ENCODE assay signal across 8 cellular contexts in the genomic region with DNA sequence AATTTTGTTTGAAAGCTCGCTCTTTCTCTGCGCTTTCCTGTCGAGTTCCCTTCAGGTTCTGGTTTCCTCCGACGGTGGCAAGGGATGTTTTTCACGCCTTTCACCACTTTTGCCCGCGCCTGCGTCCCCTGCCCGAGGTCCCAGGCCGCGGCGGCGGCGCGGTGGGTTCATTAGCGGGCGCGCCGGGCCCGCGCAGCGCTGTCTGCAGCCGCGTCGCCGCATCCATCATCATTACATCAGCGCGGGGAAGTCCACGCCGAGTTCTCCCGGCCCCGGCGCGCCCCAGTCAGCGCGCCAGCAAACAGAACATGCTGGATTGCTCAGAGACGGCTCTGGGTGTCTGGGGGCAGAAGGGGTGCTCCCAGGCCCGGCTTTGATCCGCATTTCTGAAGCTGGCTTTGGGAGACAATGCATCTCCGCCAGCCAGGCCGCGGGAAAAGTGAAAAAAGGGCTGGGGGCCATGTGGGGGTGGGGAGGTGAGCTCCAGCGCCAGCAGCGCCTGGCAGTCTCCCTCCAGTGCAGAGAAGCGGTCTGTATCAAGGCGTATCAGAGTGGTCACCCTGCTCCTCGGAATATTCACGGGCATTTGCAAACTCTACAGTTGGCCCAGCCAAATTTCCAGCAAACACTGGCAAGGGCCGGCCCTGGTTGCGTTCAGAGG. TPM values are rescaled to one million over a fixed set of nuclear protein-coding genes. Genes with fewer than 3 reads are reported as not detected.
DNase-seq lines count a peak whose midpoint lies in the region; ATAC-seq and TF ChIP-seq lines count a peak whose summit lies in the region.

No MANE protein-coding gene starts in this region.

- no peaks in the 10 kb centered on the region for H3K36me3 Mint-ChIP-seq in activated T-cell treated with anti-CD3 and anti-CD28 coated beads, Interleukin-2, amount 50 U/mL, for 4 hours (ENCODE audit: insufficient read depth)
- H3K36me3 Mint-ChIP-seq in CD14-positive monocyte = no peaks in the 10 kb centered on the region

- H3K4me3 Mint-ChIP-seq in activated T-cell treated with anti-CD3 and anti-CD28 coated beads, Interleukin-2, amount 50 U/mL, for 4 hours = no peak overlapping the region
- H3K4me3 Mint-ChIP-seq in CD14-positive monocyte = peak overlapping the region in 1 of 2 donors; percentile 73

- H3K27ac ChIP-seq in transverse colon = peak overlapping the region in 2 of 4 donors; percentile 15 to 40

- no peak for TF ChIP-seq EP300 in transverse colon (IDR thresholded peaks at IDR 0.05; ENCODE audit: low read depth)

- no peak for DNase-seq in activated T-cell treated with anti-CD3 and anti-CD28 coated beads, Interleukin-2, amount 50 U/mL, for 4 hours
- DNase-seq in activated T-cell treated with anti-CD3 and anti-CD28 coated beads, Interleukin-2, amount 50 U/mL, for 1 hour = no peak
- peak; percentile 85 for DNase-seq in astrocyte of the hippocampus (ENCODE audit: low read depth, low spot score)
- no peak for DNase-seq in kidney epithelial cell (ENCODE audit: low read depth)
- DNase-seq in transverse colon = peak; percentile 10
- no peak for DNase-seq in DMS153 (lab: John Stamatoyannopoulos, UW)
- DNase-seq in CD14-positive monocyte (ENCODE audit: low spot score) = no peak
- no peak for DNase-seq in middle frontal gyrus (ENCODE audit: extremely low spot score, low spot score)

- peak; percentile 59 to 80 for ATAC-seq in activated T-cell treated with anti-CD3 and anti-CD28 coated beads, Interleukin-2, amount 50 U/mL, for 4 hours

- no peaks in the 10 kb centered on the region for H3K9me3 Mint-ChIP-seq in activated T-cell treated with anti-CD3 and anti-CD28 coated beads, Interleukin-2, amount 50 U/mL, for 4 hours
- peaks cover 0 to 6% (median 0%) of the 10 kb centered on the region in 7 donors for H3K9me3 Mint-ChIP-seq in CD14-positive monocyte

- TF ChIP-seq POLR2A in transverse colon (IDR thresholded peaks at IDR 0.05) = no peak

- in situ Hi-C loops in transverse colon (cut with MboI; ENCODE audit: low pct_ligation_motif_present in 1 of 4, low pct_unique_long_range_greater_than_20kb in 1 of 4, low sequenced_read_pairs in 3 of 4) = loop anchor here in 1 of 4 donors (25.0 kb wide), 3 partner anchors 241 to 609 kb away; no protein-coding TSS in a partner anchor

- H3K27ac Mint-ChIP-seq in CD14-positive monocyte = no peak overlapping the region

- peaks cover 4% of the 10 kb centered on the region for H3K4me1 Mint-ChIP-seq in activated T-cell treated with anti-CD3 and anti-CD28 coated beads, Interleukin-2, amount 50 U/mL, for 4 hours (ENCODE audit: low read depth)
- H3K4me1 Mint-ChIP-seq in CD14-positive monocyte = peaks cover 3% of the 10 kb centered on the region

- H3K9me3 ChIP-seq in transverse colon = no peaks in the 10 kb centered on the region

- H3K4me3 ChIP-seq in kidney epithelial cell (ENCODE audit: low read depth, low read length) (peak overlapping the region; percentile 30), transverse colon (peak overlapping the region; percentile 2 to 35 (median 15))

- peaks cover 0 to 23% (median 6%) of the 10 kb centered on the region in 4 donors for H3K4me1 ChIP-seq in transverse colon

- TF ChIP-seq CTCF in kidney epithelial cell (IDR thresholded peaks at IDR 0.05; ENCODE audit: insufficient read depth, low read length, poor library complexity, severe bottlenecking) (no peak), transverse colon (IDR thresholded peaks at IDR 0.05) (no peak), CD14-positive monocyte (IDR thresholded peaks at IDR 0.05) (no peak)

- peaks cover 53% of the 10 kb centered on the region for H3K27me3 Mint-ChIP-seq in activated T-cell treated with anti-CD3 and anti-CD28 coated beads, Interleukin-2, amount 50 U/mL, for 4 hours (ENCODE audit: low read depth)
- H3K27me3 Mint-ChIP-seq in CD14-positive monocyte (ENCODE audit: low read depth in 3 of 3) = peaks cover 52 to 83% (median 63%) of the 10 kb centered on the region in 3 donors

- H3K27me3 ChIP-seq in kidney epithelial cell (ENCODE audit: control insufficient read depth, insufficient read depth, low read length) (peaks cover 2% of the 10 kb centered on the region), transverse colon (peaks cover 37% of the 10 kb centered on the region)

- intact Hi-C loops in transverse colon (cut with DNase I; ENCODE audit: low total_unique reads) (loop anchor here (1.0 kb wide), 1 partner anchor 39 kb away; no protein-coding TSS in a partner anchor), CD14-positive monocyte (cut with micrococcal nuclease) (no loop called here)

- H3K36me3 ChIP-seq in kidney epithelial cell (ENCODE audit: control insufficient read depth, insufficient read depth, low read length) (no peaks in the 10 kb centered on the region), transverse colon (no peaks in the 10 kb centered on the region)

- 0 to 46% methylated on average over 2 to 51 of the region's 51 CpGs for WGBS in transverse colon (ENCODE audit: low coverage in 1 of 2), 2 donors

RNA-seq across cellular contexts. Expression of a gene that starts 8.9 kb away (rescaled TPM):
- under 1 TPM; 0.03 to 0.24 (median 0.13) TPM for total RNA-seq in activated T-cell treated with anti-CD3 and anti-CD28 coated beads, Interleukin-2, amount 50 U/mL, for 4 hours
- total RNA-seq in kidney epithelial cell (6.2 and 7.3 TPM in 2 replicates), transverse colon (10 to 100 TPM in 1 of 4 donors, 1 to 10 TPM in 3; 3.7 to 41.1 (median 5.3) TPM)
- not detected for polyA plus RNA-seq in CD14-positive monocyte

Comparison
In these comparisons a context has a peak if more than half of its experiments do, and no peak if none do; other contexts are left out.
1. DNase-seq: peak in astrocyte of the hippocampus (single experiment) and transverse colon (single experiment); none in activated T-cell treated with anti-CD3 and anti-CD28 coated beads, Interleukin-2, amount 50 U/mL, for 4 hours (single experiment), activated T-cell treated with anti-CD3 and anti-CD28 coated beads, Interleukin-2, amount 50 U/mL, for 1 hour (single experiment), kidney epithelial cell (single experiment), DMS153 (single experiment), CD14-positive monocyte (single experiment) and middle frontal gyrus (single experiment).